ENCODE assay signal across 14 cellular contexts in the genomic region with DNA sequence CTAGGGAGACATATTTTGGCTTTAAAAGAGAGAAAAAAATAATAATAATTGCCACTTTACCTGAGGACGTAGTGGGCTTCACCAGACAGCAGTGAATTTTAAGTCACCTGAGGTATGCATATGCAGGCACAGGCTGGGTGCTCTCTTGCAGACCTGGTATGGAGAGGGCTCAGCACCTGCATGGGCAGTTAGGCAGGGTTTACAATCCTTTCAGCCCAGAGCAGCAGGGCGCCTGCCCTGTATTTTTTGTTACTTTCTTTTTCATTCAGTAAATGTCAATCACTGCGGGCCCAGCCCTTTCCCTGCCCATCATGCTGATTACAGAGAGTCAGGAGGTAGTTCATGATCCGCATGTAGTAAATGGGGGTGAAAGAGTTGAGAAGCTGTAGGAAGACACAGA.
"Had no signal": no experiment of that assay in that cellular context is flagged by ENCODE, and none has a peak within 500 bp of the region (broad histone marks: within the 10 kb centered on the region; RNA-seq: fewer than 3 reads in every experiment).

No MANE protein-coding gene starts in this region.

- H3K9me3 ChIP-seq: body of pancreas, right atrium auricular region, stomach, thoracic aorta had no signal

- H3K36me3 Mint-ChIP-seq: activated naive CD4-positive, alpha-beta T cell treated with anti-CD3 and anti-CD28 coated beads, Interleukin-2, amount 10 ng/mL, durations not matched to agents 7 days and 5 days had no signal

- H3K27ac Mint-ChIP-seq: activated naive CD4-positive, alpha-beta T cell treated with anti-CD3 and anti-CD28 coated beads, Interleukin-2, amount 10 ng/mL, durations not matched to agents 7 days and 5 days; dendritic cell treated with granulocyte-macrophage colony-stimulating factor and Interleukin-4, amounts not matched to agents 40 ng/mL and 50 ng/mL, for 4 days had no signal

- H3K4me3 Mint-ChIP-seq: activated naive CD4-positive, alpha-beta T cell treated with anti-CD3 and anti-CD28 coated beads, Interleukin-2, amount 10 ng/mL, durations not matched to agents 7 days and 5 days; dendritic cell treated with granulocyte-macrophage colony-stimulating factor and Interleukin-4, amounts not matched to agents 40 ng/mL and 50 ng/mL, for 4 days had no signal

- H3K9me3 Mint-ChIP-seq: activated naive CD4-positive, alpha-beta T cell treated with anti-CD3 and anti-CD28 coated beads, Interleukin-2, amount 10 ng/mL, durations not matched to agents 7 days and 5 days; dendritic cell treated with granulocyte-macrophage colony-stimulating factor and Interleukin-4, amounts not matched to agents 40 ng/mL and 50 ng/mL, for 4 days had no signal

- H3K27me3 ChIP-seq: body of pancreas, right atrium auricular region, stomach had no signal

- DNase-seq: activated CD4-positive, alpha-beta T cell treated with anti-CD3 and anti-CD28 coated beads, Interleukin-2, amount 50 U/mL, for 48 hours; activated CD4-positive, CD25-positive, alpha-beta regulatory T cell; activated naive CD4-positive, alpha-beta T cell treated with anti-CD3 and anti-CD28 coated beads, Interleukin-2, amount 10 ng/mL, durations not matched to agents 7 days and 5 days; amniotic stem cell; body of pancreas; central memory CD4-positive, alpha-beta T cell; erythroblast; kidney glomerular epithelial cell; stimulated activated CD4-positive, alpha-beta T cell treated with anti-CD3 and anti-CD28 coated beads, Interleukin-4, amount 100 ng/mL, for 4 hours; stomach had no signal

- H3K36me3 ChIP-seq: right atrium auricular region, stomach, thoracic aorta had no signal

- ATAC-seq: body of pancreas had no signal

- H3K4me3 ChIP-seq: body of pancreas, right atrium auricular region, skin epidermis, stomach, thoracic aorta had no signal

- H3K27ac ChIP-seq: body of pancreas, right atrium auricular region, skin epidermis, stomach, thoracic aorta had no signal

- H3K27me3 Mint-ChIP-seq: activated naive CD4-positive, alpha-beta T cell treated with anti-CD3 and anti-CD28 coated beads, Interleukin-2, amount 10 ng/mL, durations not matched to agents 7 days and 5 days; dendritic cell treated with granulocyte-macrophage colony-stimulating factor and Interleukin-4, amounts not matched to agents 40 ng/mL and 50 ng/mL, for 4 days had no signal
